ENCODE assay signal across 1 cellular context in genomic region chr1:44724408-44725308, GRCh38.
TF ChIP-seq lines count a peak whose summit lies in the region.

No MANE protein-coding gene starts in this region.

TF ChIP-seq in GM23338, 12 proteins besides CTCF, POLR2A, EP300 and RAD21 (continued from another document):
- TF ChIP-seq ZNF331 (CRISPR knock-in tag; IDR thresholded peaks at IDR 0.05; ENCODE audit: low read depth): no peak
- no peak for TF ChIP-seq NANOG (IDR thresholded peaks at IDR 0.05; ENCODE audit: borderline replicate concordance)
- no peak for TF ChIP-seq ETS1 (IDR thresholded peaks at IDR 0.05)
- no peak for TF ChIP-seq POLR2AphosphoS5 (IDR thresholded peaks at IDR 0.05; ENCODE audit: low read depth)
- no peak for TF ChIP-seq STAT1 (IDR thresholded peaks at IDR 0.05; ENCODE audit: unreplicated experiment)
- no peak for TF ChIP-seq CREB1 (CRISPR knock-in tag; IDR thresholded peaks at IDR 0.05; ENCODE audit: low read depth)
- TF ChIP-seq ZNF462 (CRISPR knock-in tag; IDR thresholded peaks at IDR 0.05): no peak
